ENCODE assay signal across 8 cellular contexts in the genomic region with DNA sequence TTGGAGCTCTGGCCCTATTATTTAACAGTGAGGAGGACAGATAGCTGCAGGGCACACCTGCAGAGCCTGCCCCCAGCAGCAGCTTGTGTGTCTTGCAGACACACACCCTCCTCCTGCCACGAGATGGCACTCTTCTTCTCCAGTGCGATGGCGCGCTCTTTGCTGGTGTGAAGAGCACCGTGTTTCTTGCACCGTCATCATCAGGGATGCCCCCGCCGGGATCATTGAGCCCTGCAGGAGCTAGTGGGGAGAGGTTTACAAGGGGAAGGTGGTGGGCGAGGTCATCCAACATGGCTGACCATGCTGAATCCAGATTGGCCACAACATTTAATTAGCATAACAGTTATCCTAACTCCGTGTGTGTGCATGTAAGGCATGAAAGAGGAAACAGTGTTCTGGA.
A peak's percentile ranks its signal among the peaks of the same experiment; 100 is the strongest.
DNase-seq lines count a peak whose midpoint lies in the region; ATAC-seq and TF ChIP-seq lines count a peak whose summit lies in the region.

No MANE protein-coding gene starts in this region.

- no peak overlapping the region for H3K27ac Mint-ChIP-seq in activated B cell treated with CpG ODN at 0.5 μM for 24 hours

- CTCF ChIA-PET in activated B cell treated with CpG ODN at 0.5 μM for 24 hours (lab: Charles Lee) = interaction anchor here (0.6 to 2.6 kb wide), 27 partner anchors 8 to 592 kb away, joined by 3 to 19 read pairs (median 4); a partner anchor contains a TSS

- peaks cover 2% of the 10 kb centered on the region for H3K27me3 Mint-ChIP-seq in activated B cell treated with CpG ODN at 0.5 μM for 24 hours

- H3K36me3 ChIP-seq in BLaER1 = no peaks in the 10 kb centered on the region

- H3K4me1 Mint-ChIP-seq in activated B cell treated with CpG ODN at 0.5 μM for 24 hours = peaks cover 15% of the 10 kb centered on the region

- H4K20me1 ChIP-seq in BLaER1 = no peaks in the 10 kb centered on the region

- intact Hi-C loops in activated B cell treated with CpG ODN at 0.5 μM for 24 hours (cut with micrococcal nuclease) = loop anchor here (1.0 to 5.0 kb wide), 9 partner anchors 15 to 471 kb away; a partner anchor contains a TSS

- no peak overlapping the region for H3K27ac ChIP-seq in BLaER1

- H3K27me3 ChIP-seq in BLaER1 = no peaks in the 10 kb centered on the region

- POLR2A ChIA-PET in activated B cell treated with CpG ODN at 0.5 μM for 24 hours (lab: Charles Lee) = interaction anchor here (0.7 to 1.5 kb wide), 5 partner anchors 16 to 259 kb away, joined by 3 to 6 read pairs (median 4); a partner anchor contains a TSS

- no peak overlapping the region for H3K4me3 ChIP-seq in BLaER1

- H3K36me3 Mint-ChIP-seq in activated B cell treated with CpG ODN at 0.5 μM for 24 hours (ENCODE audit: low read depth) = no peaks in the 10 kb centered on the region

- peaks cover 32% of the 10 kb centered on the region for H3K4me1 ChIP-seq in BLaER1

- H3K4me2 ChIP-seq in BLaER1 = peak overlapping the region; percentile 60

- H3K9me3 Mint-ChIP-seq in activated B cell treated with CpG ODN at 0.5 μM for 24 hours = no peaks in the 10 kb centered on the region

- ATAC-seq in GM19035 (IDR thresholded peaks at IDR 0.05; ENCODE audit: unreplicated experiment) (peak; percentile 99), HG03139 (IDR thresholded peaks at IDR 0.05; ENCODE audit: unreplicated experiment) (peak; percentile 96), activated B cell treated with CpG ODN at 0.5 μM for 24 hours (ENCODE audit: low read depth) (peak; percentile 96)

- no peak overlapping the region for H3K9ac ChIP-seq in BLaER1

- no peaks in the 10 kb centered on the region for H3K9me3 ChIP-seq in BLaER1

- DNase-seq in NCI-H2171 (lab: John Stamatoyannopoulos, UW) (peak; percentile 31), activated B cell treated with CpG ODN at 0.5 μM for 24 hours (peak; percentile 50), left kidney (ENCODE audit: low read depth, low spot score) (peak; percentile 92)
- peak; percentile 32 for DNase-seq in central memory CD4-positive, alpha-beta T cell
- DNase-seq in stimulated activated CD4-positive, alpha-beta T cell treated with anti-CD3 and anti-CD28 coated beads, Interleukin-4, amount 100 ng/mL, for 4 hours = peak; percentile 47 to 52

- peak; percentile 40 for TF ChIP-seq CTCF in activated B cell treated with CpG ODN at 0.5 μM for 24 hours (IDR thresholded peaks at IDR 0.05)

- H3K4me3 Mint-ChIP-seq in activated B cell treated with CpG ODN at 0.5 μM for 24 hours = peak overlapping the region; percentile 72

Comparison
In these comparisons a context has a peak if more than half of its experiments do, and no peak if none do; other contexts are left out.
1. DNase-seq: peak in every context shown above with its lines; median percentile 92 in left kidney; 50 in activated B cell treated with CpG ODN at 0.5 μM for 24 hours; 50 in stimulated activated CD4-positive, alpha-beta T cell treated with anti-CD3 and anti-CD28 coated beads, Interleukin-4, amount 100 ng/mL, for 4 hours; 32 in central memory CD4-positive, alpha-beta T cell; 31 in NCI-H2171.